In genomic region chr22:50627452-50627913, GRCh38 we compare ENCODE assay signal across 8 cellular contexts. TPM values are rescaled to one million over a fixed set of nuclear protein-coding genes. Genes with fewer than 3 reads are reported as not detected.
DNase-seq lines count a peak whose midpoint lies in the region; ATAC-seq and TF ChIP-seq lines count a peak whose summit lies in the region.

No MANE protein-coding gene starts in this region.

- H3K36me3 ChIP-seq in BJ (ENCODE audit: control insufficient read depth, insufficient read depth, low read length) (peaks cover 6% of the 10 kb centered on the region), Peyer's patch (peaks cover 0 to 6% (median 0%) of the 10 kb centered on the region in 3 donors), duodenal mucosa (ENCODE audit: control insufficient read depth in 1 of 2, insufficient read depth in 2 of 2, low read length in 2 of 2) (peaks cover 0 to 4% of the 10 kb centered on the region in 2 donors), muscle layer of colon (ENCODE audit: insufficient read depth, low read length) (no peaks in the 10 kb centered on the region)

- peaks cover 0 to 36% (median 15%) of the 10 kb centered on the region in 4 donors for H3K4me1 ChIP-seq in Peyer's patch
- peaks cover 31 to 42% of the 10 kb centered on the region in 2 donors for H3K4me1 ChIP-seq in duodenal mucosa (ENCODE audit: control insufficient read depth in 1 of 2, insufficient read depth in 2 of 2, low read length in 2 of 2)
- peaks cover 14% of the 10 kb centered on the region for H3K4me1 ChIP-seq in muscle layer of colon (ENCODE audit: insufficient read depth, low read length)

- peak overlapping the region; percentile 84 to 88 (median 86) for H3K27ac ChIP-seq in Peyer's patch
- H3K27ac ChIP-seq in duodenal mucosa (ENCODE audit: low read depth, low read length), result peak overlapping the region; percentile 20
- peak overlapping the region; percentile 84 for H3K27ac ChIP-seq in muscle layer of colon (ENCODE audit: low read depth, low read length)

- CTCF ChIA-PET in BJ (lab: Yijun Ruan, JAX), result interaction anchor here (0.7 to 1.3 kb wide), 4 partner anchors 28 to 106 kb away, joined by 3 to 4 read pairs (median 3); partner anchors contain the start of gene TYMP

- TF ChIP-seq CTCF in BJ (IDR thresholded peaks at IDR 0.05; ENCODE audit: insufficient read depth, low read depth, low read length), result no peak
- TF ChIP-seq CTCF in Peyer's patch (IDR thresholded peaks at IDR 0.05), result no peak

- H3K27me3 ChIP-seq in BJ (ENCODE audit: control insufficient read depth, insufficient read depth, low read length), result no peaks in the 10 kb centered on the region
- no peaks in the 10 kb centered on the region for H3K27me3 ChIP-seq in Peyer's patch
- no peaks in the 10 kb centered on the region for H3K27me3 ChIP-seq in duodenal mucosa (ENCODE audit: control insufficient read depth in 1 of 2, insufficient read depth in 2 of 2, low read length in 2 of 2)
- H3K27me3 ChIP-seq in muscle layer of colon (ENCODE audit: control insufficient read depth in 1 of 2, insufficient read depth in 2 of 2, low read length in 2 of 2), result no peaks in the 10 kb centered on the region

- POLR2A ChIA-PET in BJ (lab: Charles Lee), result no interaction called here

- no peak for TF ChIP-seq POLR2A in Peyer's patch (IDR thresholded peaks at IDR 0.05)

- H3K4me3 ChIP-seq in BJ (ENCODE audit: low read depth, low read length) (peak overlapping the region; percentile 75), Peyer's patch (peak overlapping the region; percentile 79 to 99 (median 89)), duodenal mucosa (ENCODE audit: low read depth in 1 of 2, low read length in 2 of 2) (peak overlapping the region; percentile 88 to 89), muscle layer of colon (ENCODE audit: low read depth in 1 of 2, low read length in 2 of 2) (peak overlapping the region; percentile 72 to 76)

- peak; percentile 10 for ATAC-seq in GM21528 (IDR thresholded peaks at IDR 0.05; ENCODE audit: low FRiP score, unreplicated experiment)
- no peak for ATAC-seq in GM18870 (IDR thresholded peaks at IDR 0.05; ENCODE audit: unreplicated experiment)

- DNase-seq in BJ (ENCODE audit: low read depth) (no peak), Peyer's patch (no peak), GM19240 (ENCODE audit: insufficient read length, low spot score) (no peak), NAMALWA (ENCODE audit: low spot score) (no peak)

- H3K9ac ChIP-seq in duodenal mucosa (ENCODE audit: low read depth in 1 of 2, low read length in 2 of 2) (peak overlapping the region; percentile 69 to 92), muscle layer of colon (ENCODE audit: low read length) (no peak overlapping the region)

- H3K9me3 ChIP-seq in Peyer's patch (no peaks in the 10 kb centered on the region), duodenal mucosa (ENCODE audit: control insufficient read depth in 1 of 2, low read length in 2 of 2) (no peaks in the 10 kb centered on the region), muscle layer of colon (ENCODE audit: low read length) (no peaks in the 10 kb centered on the region)

RNA-seq across cellular contexts. Expression of gene ARSA, which starts 0.5 kb away (rescaled TPM):
- 15.7 and 36.9 TPM in 2 replicates for polyA plus RNA-seq in BJ (2011; rRNA removed)
- polyA minus RNA-seq in BJ (2011; rRNA and poly(A)+ RNA removed), result 6.0 and 11.2 TPM in 2 replicates
- 100 to 1,000 TPM in 3 of 4 donors, 10 to 100 TPM in 1; 84.2 to 130 (median 124) TPM for total RNA-seq in Peyer's patch

RNA-seq across cellular contexts. Expression of gene MAPK8IP2, which starts 26.9 kb away (rescaled TPM):
- 0.17 and 0.39 TPM in 2 replicates for polyA plus RNA-seq in BJ (2011; rRNA removed)
- 0.15 and 0.24 TPM in 2 replicates for polyA minus RNA-seq in BJ (2011; rRNA and poly(A)+ RNA removed)
- 1 to 10 TPM in 1 of 4 donors, under 1 TPM in 2, not detected in 1; 0.66 to 1.2 (median 0.83) TPM for total RNA-seq in Peyer's patch

RNA-seq across cellular contexts. Expression of gene CHKB, which starts 44.8 kb away (rescaled TPM):
- 31.5 and 51.2 TPM in 2 replicates for polyA plus RNA-seq in BJ (2011; rRNA removed)
- polyA minus RNA-seq in BJ (2011; rRNA and poly(A)+ RNA removed), result 9.9 and 16.3 TPM in 2 replicates
- 100 to 1,000 TPM; 111 to 278 (median 156) TPM for total RNA-seq in Peyer's patch

RNA-seq across cellular contexts. Expression of gene SHANK3, which starts 45.1 kb away (rescaled TPM):
- polyA plus RNA-seq in BJ (2011; rRNA removed), result 0.21 and 0.25 TPM in 2 replicates
- polyA minus RNA-seq in BJ (2011; rRNA and poly(A)+ RNA removed), result 0.05 and 0.10 TPM in 2 replicates
- total RNA-seq in Peyer's patch, result 10 to 100 TPM in 2 of 4 donors, 1 to 10 TPM in 2; 2.8 to 36.3 (median 10.8) TPM

RNA-seq across cellular contexts. Expression of gene CPT1B, which starts 49.3 kb away (rescaled TPM):
- polyA plus RNA-seq in BJ (2011; rRNA removed), result 3.2 and 4.3 TPM in 2 replicates
- 0.51 and 2.1 TPM in 2 replicates for polyA minus RNA-seq in BJ (2011; rRNA and poly(A)+ RNA removed)
- 100 to 1,000 TPM in 1 of 4 donors, 10 to 100 TPM in 3; 51.2 to 133 (median 56.5) TPM for total RNA-seq in Peyer's patch

Comparison
In these comparisons a context has a peak if more than half of its experiments do, and no peak if none do; other contexts are left out.
1. H3K27ac ChIP-seq: peak in every context shown above with its lines; median percentile 86 in Peyer's patch; 84 in muscle layer of colon; 20 in duodenal mucosa.